Comparison of ENCODE assay signal across 16 cellular contexts in the genomic region with DNA sequence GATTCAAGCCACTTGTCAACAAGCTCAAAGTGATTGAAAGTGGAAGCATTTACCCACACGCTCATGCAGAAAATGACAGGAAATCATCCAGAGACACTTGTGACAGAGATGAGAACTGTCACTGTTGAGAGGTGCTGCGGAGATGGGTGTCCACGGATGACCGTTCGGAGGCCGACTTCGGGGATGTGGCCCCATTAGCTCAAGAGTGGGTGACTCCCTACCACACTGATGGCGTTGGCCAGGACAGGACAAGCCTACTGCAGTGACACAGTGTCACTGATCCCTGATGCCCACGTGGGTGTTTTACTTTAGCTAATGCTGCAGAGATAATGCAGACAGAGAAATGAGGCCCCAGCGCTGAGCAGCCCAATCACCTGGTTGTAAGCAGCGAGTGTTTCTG.
DNase-seq lines count a peak whose midpoint lies in the region; ATAC-seq and TF ChIP-seq lines count a peak whose summit lies in the region.
"Had no signal": no experiment of that assay in that cellular context is flagged by ENCODE, and none has a peak within 500 bp of the region (broad histone marks: within the 10 kb centered on the region; RNA-seq: fewer than 3 reads in every experiment).

No MANE protein-coding gene starts in this region.

- intact Hi-C loops in natural killer cell (cut with micrococcal nuclease): no loop called here

- peaks cover 35% of the 10 kb centered on the region for H3K4me1 Mint-ChIP-seq in activated T-helper 17 cell treated with anti-CD3 and anti-CD28 coated beads, Interleukin-2, amount 50 U/mL, for 72 hours
- H3K4me1 Mint-ChIP-seq in natural killer cell: peaks cover 13 to 27% of the 10 kb centered on the region in 2 donors

- H3K36me3 Mint-ChIP-seq in activated T-helper 17 cell treated with anti-CD3 and anti-CD28 coated beads, Interleukin-2, amount 50 U/mL, for 72 hours (ENCODE audit: low read depth): no peaks in the 10 kb centered on the region
- no peaks in the 10 kb centered on the region for H3K36me3 Mint-ChIP-seq in natural killer cell
- H3K36me3 Mint-ChIP-seq: activated naive CD8-positive, alpha-beta T cell treated with anti-CD3 and anti-CD28 coated beads for 36 hours had no signal

- peak overlapping the region; percentile 85 for H3K4me3 Mint-ChIP-seq in activated T-helper 17 cell treated with anti-CD3 and anti-CD28 coated beads, Interleukin-2, amount 50 U/mL, for 72 hours
- H3K4me3 Mint-ChIP-seq in natural killer cell: peak overlapping the region; percentile 57
- H3K4me3 Mint-ChIP-seq: activated naive CD8-positive, alpha-beta T cell treated with anti-CD3 and anti-CD28 coated beads for 36 hours; stimulated activated naive CD8-positive, alpha-beta T cell treated with anti-CD3 and anti-CD28 coated beads, Interleukin-15, amount 100 ng/mL, for 72 hours had no signal

- H3K9me3 Mint-ChIP-seq in activated T-helper 17 cell treated with anti-CD3 and anti-CD28 coated beads, Interleukin-2, amount 50 U/mL, for 72 hours: no peaks in the 10 kb centered on the region
- H3K9me3 Mint-ChIP-seq in natural killer cell: no peaks in the 10 kb centered on the region
- H3K9me3 Mint-ChIP-seq: activated naive CD8-positive, alpha-beta T cell treated with anti-CD3 and anti-CD28 coated beads for 36 hours had no signal

- peak; percentile 56 for ATAC-seq in HG02885 (IDR thresholded peaks at IDR 0.05; ENCODE audit: poor library complexity, unreplicated experiment)
- ATAC-seq in activated T-helper 17 cell treated with anti-CD3 and anti-CD28 coated beads, Interleukin-2, amount 50 U/mL, for 72 hours (replicated peaks): peak; percentile 52
- peak; percentile 60 to 89 (median 69) for ATAC-seq in natural killer cell
- ATAC-seq in HG02884 (IDR thresholded peaks at IDR 0.05; ENCODE audit: unreplicated experiment): no peak
- ATAC-seq in HG02840 (IDR thresholded peaks at IDR 0.05; ENCODE audit: low FRiP score, unreplicated experiment): no peak
- ATAC-seq: stimulated activated naive CD8-positive, alpha-beta T cell treated with anti-CD3 and anti-CD28 coated beads, Interleukin-15, amount 100 ng/mL, for 72 hours had no signal

- no peaks in the 10 kb centered on the region for H3K27me3 Mint-ChIP-seq in activated T-helper 17 cell treated with anti-CD3 and anti-CD28 coated beads, Interleukin-2, amount 50 U/mL, for 72 hours
- H3K27me3 Mint-ChIP-seq in natural killer cell (ENCODE audit: low read depth in 2 of 2): no peaks in the 10 kb centered on the region
- H3K27me3 Mint-ChIP-seq: activated naive CD8-positive, alpha-beta T cell treated with anti-CD3 and anti-CD28 coated beads for 36 hours; stimulated activated naive CD8-positive, alpha-beta T cell treated with anti-CD3 and anti-CD28 coated beads, Interleukin-15, amount 100 ng/mL, for 72 hours had no signal

- DNase-seq in activated naive CD4-positive, alpha-beta T cell treated with Interleukin-2 at 50 U/mL for 16 hours: peak; percentile 53
- no peak for DNase-seq in activated naive CD4-positive, alpha-beta T cell treated with anti-CD3 and anti-CD28 coated beads, Interleukin-2, amount 50 U/mL, for 16 hours
- DNase-seq in natural killer cell (no peak), NCI-H2081 treated with DMSO at 0.1 percent for 48 hours (lab: John Stamatoyannopoulos, UW) (no peak)
- DNase-seq: activated naive CD8-positive, alpha-beta T cell treated with anti-CD3 and anti-CD28 coated beads for 36 hours; hippocampal formation; kidney glomerular epithelial cell; NK-92 treated with Interleukin-12 subunit alpha and Interleukin-12 subunit beta, amount 100 ng/mL, for 24 hours; ovary; SIG-M5; stimulated activated naive CD8-positive, alpha-beta T cell treated with anti-CD3 and anti-CD28 coated beads, Interleukin-15, amount 100 ng/mL, for 72 hours; T-helper 9 cell had no signal

- no peak for TF ChIP-seq CTCF in natural killer cell (IDR thresholded peaks at IDR 0.05)

- peak overlapping the region; percentile 94 for H3K27ac Mint-ChIP-seq in activated T-helper 17 cell treated with anti-CD3 and anti-CD28 coated beads, Interleukin-2, amount 50 U/mL, for 72 hours
- H3K27ac Mint-ChIP-seq in natural killer cell: peak overlapping the region; percentile 70 to 87
- H3K27ac Mint-ChIP-seq: activated naive CD8-positive, alpha-beta T cell treated with anti-CD3 and anti-CD28 coated beads for 36 hours had no signal

Comparison
In these comparisons a context has a peak if more than half of its experiments do, and no peak if none do; other contexts are left out.
1. ATAC-seq: peak in HG02885 (single experiment), activated T-helper 17 cell treated with anti-CD3 and anti-CD28 coated beads, Interleukin-2, amount 50 U/mL, for 72 hours (single experiment) and natural killer cell (3 of 3); none in HG02884 (single experiment) and HG02840 (single experiment).